ENCODE assay signal across 33 cellular contexts in genomic region chr5:131997727-131998117, GRCh38. TPM values are rescaled to one million over a fixed set of nuclear protein-coding genes. Genes with fewer than 3 reads are reported as not detected.
A peak's percentile ranks its signal among the peaks of the same experiment; 100 is the strongest.
DNase-seq lines count a peak whose midpoint lies in the region; ATAC-seq, FAIRE-seq and TF ChIP-seq lines count a peak whose summit lies in the region.
"Had no signal": no experiment of that assay in that cellular context is flagged by ENCODE, and none has a peak within 500 bp of the region (broad histone marks: within the 10 kb centered on the region; RNA-seq: fewer than 3 reads in every experiment).

No MANE protein-coding gene starts in this region.

- H3K9ac ChIP-seq in BLaER1 treated with 17β-estradiol and CSF1 and Interleukin-3, amounts not matched to agents 10 nM and 100 nM = no peak overlapping the region
- H3K9ac ChIP-seq in H1 (replicated peaks in 1 of 4; ENCODE audit: extremely low read depth in 1 of 4, low read depth in 3 of 4, low read length in 3 of 4) = no peak overlapping the region
- H3K9ac ChIP-seq in neuronal stem cell (ENCODE audit: low read depth, low read length, poor library complexity) = no peak overlapping the region

- no peak for ATAC-seq in GM18511 (IDR thresholded peaks at IDR 0.05; ENCODE audit: unreplicated experiment)
- no peak for ATAC-seq in GM21619 (IDR thresholded peaks at IDR 0.05; ENCODE audit: unreplicated experiment)
- ATAC-seq: A549, HCT116 had no signal

- H3K79me1 ChIP-seq in H1 (ENCODE audit: low read depth, low read length) (no peaks in the 10 kb centered on the region), neuronal stem cell (ENCODE audit: low read depth, low read length) (no peaks in the 10 kb centered on the region)

- H2BK15ac ChIP-seq in H1 (ENCODE audit: low read length) (no peak overlapping the region), neuronal stem cell (ENCODE audit: low read length) (peak overlapping the region; percentile 12)

- H3K27ac Mint-ChIP-seq in activated CD4-positive, alpha-beta T cell treated with anti-CD3 and anti-CD28 coated beads, Interleukin-2, amount 10 ng/mL, durations not matched to agents 7 days and 5 days = no peak overlapping the region
- H3K27ac Mint-ChIP-seq: CD14-positive monocyte had no signal

- TF ChIP-seq EP300 in H1 (IDR thresholded peaks at IDR 0.05; ENCODE audit: borderline replicate concordance in 1 of 2, low read depth in 2 of 2, low read length in 2 of 2) = no peak

- no peaks in the 10 kb centered on the region for H3K9me3 ChIP-seq in BLaER1 treated with 17β-estradiol and CSF1 and Interleukin-3, amounts not matched to agents 10 nM and 100 nM (replicated peaks in 1 of 11)
- H3K9me3 ChIP-seq in H1 (ENCODE audit: insufficient read depth in 2 of 2, low read depth in 1 of 2, low read length in 1 of 2) (no peaks in the 10 kb centered on the region), neuronal stem cell (replicated peaks in 1 of 2; ENCODE audit: control insufficient read depth in 2 of 2, insufficient read depth in 1 of 2, low read depth in 1 of 2, low read length in 2 of 2) (no peaks in the 10 kb centered on the region)
- H3K9me3 ChIP-seq: A549 had no signal

- no peak overlapping the region for H3K23ac ChIP-seq in H1 (ENCODE audit: insufficient read length)
- no peak overlapping the region for H3K23ac ChIP-seq in neuronal stem cell (ENCODE audit: low read depth, low read length, poor library complexity)

- H4K8ac ChIP-seq in H1 (ENCODE audit: extremely low read depth, insufficient read depth, low read length) (no peak overlapping the region), neuronal stem cell (ENCODE audit: low read depth, low read length) (no peak overlapping the region)

- no peaks in the 10 kb centered on the region for H3K36me3 ChIP-seq in BLaER1 treated with 17β-estradiol and CSF1 and Interleukin-3, amounts not matched to agents 10 nM and 100 nM
- H3K36me3 ChIP-seq in H1 (ENCODE audit: control insufficient read depth in 2 of 4, insufficient read depth in 4 of 4, low read length in 3 of 4) (no peaks in the 10 kb centered on the region), neuronal stem cell (replicated peaks in 1 of 2; ENCODE audit: control insufficient read depth in 2 of 2, insufficient read depth in 2 of 2, low read length in 2 of 2) (no peaks in the 10 kb centered on the region)

- 96% methylated on average over 3 of the region's 3 CpGs; no CpG with 5 or more reads in 1 of the 2 experiments for WGBS in H1 (ENCODE audit: extremely low coverage in 1 of 2, insufficient coverage in 1 of 2, insufficient read length in 1 of 2, insufficient replicate concordance in 2 of 2, low coverage in 1 of 2, low lambda C conversion rate in 2 of 2, missing lambda C conversion rate in 1 of 2), 2 experiments
- WGBS in neuronal stem cell (ENCODE audit: extremely low coverage in 2 of 2, insufficient read length in 2 of 2, insufficient replicate concordance in 1 of 2), 2 donors = no CpG with 5 or more reads among the region's 3 CpGs

- no peak for DNase-seq in H1 (ENCODE audit: low read depth in 1 of 2, low spot score in 2 of 2)
- DNase-seq in neuronal stem cell (ENCODE audit: low spot score) = no peak
- DNase-seq in SK-N-DZ (ENCODE audit: low spot score) = no peak
- DNase-seq in activated CD4-positive, alpha-beta T cell treated with anti-CD3 and anti-CD28 coated beads, Interleukin-2, amount 10 ng/mL, durations not matched to agents 7 days and 5 days = no peak
- DNase-seq: AML-193; CD8-positive, alpha-beta memory T cell; DMS 273 treated with DMSO at 0.1 percent for 48 hours; DMS79; EL; GF-D8; Karpas-422; NCI-H1105; NCI-H146; NCI-H1930; NCI-H2107; NCI-H446; NCI-H526; PC-9; SHP77; SW 1271 had no signal

- H3K18ac ChIP-seq in H1 (ENCODE audit: extremely low read depth, low read length) (no peak overlapping the region), neuronal stem cell (ENCODE audit: low read length) (no peak overlapping the region)

- no peak for TF ChIP-seq POLR2A in H1 (IDR thresholded peaks at IDR 0.05; ENCODE audit: control extremely low read depth in 1 of 2, low read depth in 2 of 2, low read length in 2 of 2)

- H2BK12ac ChIP-seq in H1 (ENCODE audit: low read depth, low read length) = no peak overlapping the region
- H2BK12ac ChIP-seq in neuronal stem cell (ENCODE audit: low read length) = no peak overlapping the region

- FAIRE-seq in H1 (lab: Jason Lieb, UNC) = no peak
- FAIRE-seq: A549, GM12891 had no signal

- CTCF ChIA-PET in H1 (lab: Charles Lee; ENCODE audit: partially characterized antibody) = interaction anchor here (1.2 to 2.4 kb wide), 4 partner anchors 8 to 67 kb away, joined by 3 to 10 read pairs (median 6); no protein-coding TSS in a partner anchor
- CTCF ChIA-PET in activated CD4-positive, alpha-beta T cell treated with anti-CD3 and anti-CD28 coated beads, Interleukin-2, amount 10 ng/mL, durations not matched to agents 7 days and 5 days (lab: Charles Lee) = interaction anchor here (1.2 to 2.6 kb wide), 3 partner anchors 10 to 408 kb away, joined by 3 to 23 read pairs (median 6); no protein-coding TSS in a partner anchor

- peaks cover 68% of the 10 kb centered on the region for H3K4me1 Mint-ChIP-seq in activated CD4-positive, alpha-beta T cell treated with anti-CD3 and anti-CD28 coated beads, Interleukin-2, amount 10 ng/mL, durations not matched to agents 7 days and 5 days

- H4K5ac ChIP-seq in H1 (ENCODE audit: insufficient read length, low read depth, low read length) = no peak overlapping the region

- H3K23me2 ChIP-seq in H1 (ENCODE audit: low read depth, low read length) = no peaks in the 10 kb centered on the region

- no peak overlapping the region for H3K4me3 ChIP-seq in BLaER1 treated with 17β-estradiol and CSF1 and Interleukin-3, amounts not matched to agents 10 nM and 100 nM
- H3K4me3 ChIP-seq in H1 (ENCODE audit: extremely low read depth in 1 of 4, insufficient read depth in 2 of 4, low read depth in 3 of 4, low read length in 4 of 4) (no peak overlapping the region), neuronal stem cell (ENCODE audit: low read length in 2 of 2) (no peak overlapping the region)
- H3K4me3 ChIP-seq: A549, PC-9 had no signal

- peak overlapping the region; percentile 57; the same call in 1 of the 2 replicates for H2AK5ac ChIP-seq in H1 (ENCODE audit: low read depth, low read length)
- H2AK5ac ChIP-seq in neuronal stem cell (ENCODE audit: low read depth, low read length) = peak overlapping the region; percentile 48

- peaks cover 33 to 87% (median 81%) of the 10 kb centered on the region in 10 experiments for H3K4me1 ChIP-seq in BLaER1 treated with 17β-estradiol and CSF1 and Interleukin-3, amounts not matched to agents 10 nM and 100 nM
- H3K4me1 ChIP-seq in H1 (replicated peaks in 1 of 4; ENCODE audit: control insufficient read depth in 3 of 4, insufficient read depth in 4 of 4, low read length in 3 of 4) (peaks cover 4 to 25% (median 20%) of the 10 kb centered on the region in 4 experiments), neuronal stem cell (ENCODE audit: control insufficient read depth in 2 of 2, insufficient read depth in 1 of 2, low read depth in 1 of 2, low read length in 2 of 2) (peaks cover 8 to 22% of the 10 kb centered on the region in 2 donors)
- H3K4me1 ChIP-seq: A549 had no signal

- H3K27me3 ChIP-seq in BLaER1 treated with 17β-estradiol and CSF1 and Interleukin-3, amounts not matched to agents 10 nM and 100 nM = no peaks in the 10 kb centered on the region
- H3K27me3 ChIP-seq in H1 (replicated peaks in 1 of 4; ENCODE audit: control insufficient read depth in 3 of 4, extremely low read depth in 1 of 4, insufficient read depth in 3 of 4, low read length in 3 of 4) = peaks cover 0 to 4% (median 0%) of the 10 kb centered on the region in 4 experiments; a peak in 1 of 7 replicates
- no peaks in the 10 kb centered on the region for H3K27me3 ChIP-seq in neuronal stem cell (ENCODE audit: control insufficient read depth in 3 of 3, insufficient read depth in 3 of 3, low read depth in 1 of 3, low read length in 3 of 3)

- H2BK5ac ChIP-seq in H1 (ENCODE audit: low read depth, low read length) = no peak overlapping the region
- no peak overlapping the region for H2BK5ac ChIP-seq in neuronal stem cell (ENCODE audit: low read length)

- no peak overlapping the region for H2BK120ac ChIP-seq in H1 (replicated peaks; ENCODE audit: low read depth, low read length)
- no peak overlapping the region for H2BK120ac ChIP-seq in neuronal stem cell (ENCODE audit: low read depth, low read length)

- peaks cover 0 to 6% (median 0%) of the 10 kb centered on the region in 11 experiments; a peak in 2 of 22 replicates for H4K20me1 ChIP-seq in BLaER1 treated with 17β-estradiol and CSF1 and Interleukin-3, amounts not matched to agents 10 nM and 100 nM
- H4K20me1 ChIP-seq in H1 (replicated peaks in 1 of 2; ENCODE audit: control insufficient read depth in 1 of 2, insufficient read depth in 2 of 2, low read length in 2 of 2) = peaks cover 0 to 2% of the 10 kb centered on the region in 2 experiments

- no peak overlapping the region for H3K56ac ChIP-seq in H1 (replicated peaks; ENCODE audit: insufficient read length, low read depth, low read length)

- no peak overlapping the region for H2AFZ ChIP-seq in H1 (ENCODE audit: low read length)
- no peak overlapping the region for H2AFZ ChIP-seq in neuronal stem cell (ENCODE audit: low read length)
- H2AFZ ChIP-seq: PC-9 had no signal

- H3K27me3 Mint-ChIP-seq in activated CD4-positive, alpha-beta T cell treated with anti-CD3 and anti-CD28 coated beads, Interleukin-2, amount 10 ng/mL, durations not matched to agents 7 days and 5 days = peaks cover 6% of the 10 kb centered on the region
- H3K27me3 Mint-ChIP-seq: CD8-positive, alpha-beta memory T cell had no signal

- no peaks in the 10 kb centered on the region for H3K79me2 ChIP-seq in H1 (ENCODE audit: control insufficient read depth in 1 of 2, insufficient read depth in 2 of 2, low read length in 2 of 2)

- H4K91ac ChIP-seq in H1 (replicated peaks; ENCODE audit: insufficient read length, low read length) (no peak overlapping the region), neuronal stem cell (ENCODE audit: low read depth, low read length, poor library complexity) (no peak overlapping the region)

- H3K4me2 ChIP-seq in BLaER1 treated with 17β-estradiol and CSF1 and Interleukin-3, amounts not matched to agents 10 nM and 100 nM = peak overlapping the region in 9 of 11 experiments; percentile 23 to 94 (median 88); a peak in 18 of 22 replicates
- H3K4me2 ChIP-seq in H1 (ENCODE audit: insufficient read depth in 1 of 2, low read depth in 2 of 2, low read length in 2 of 2) (no peak overlapping the region), neuronal stem cell (ENCODE audit: insufficient read depth, low read length, poor library complexity, severe bottlenecking) (no peak overlapping the region)
- H3K4me2 ChIP-seq: A549, PC-9 had no signal

- H3K14ac ChIP-seq in H1 (ENCODE audit: insufficient read length) (no peak overlapping the region), neuronal stem cell (ENCODE audit: low read length) (no peak overlapping the region)

- H3K4me3 Mint-ChIP-seq in activated CD4-positive, alpha-beta T cell treated with anti-CD3 and anti-CD28 coated beads, Interleukin-2, amount 10 ng/mL, durations not matched to agents 7 days and 5 days = no peak overlapping the region
- H3K4me3 Mint-ChIP-seq: CD8-positive, alpha-beta memory T cell had no signal

- H3K4ac ChIP-seq in H1 (replicated peaks; ENCODE audit: insufficient read length, low read depth, low read length) (no peak overlapping the region), neuronal stem cell (ENCODE audit: low read length) (no peak overlapping the region)

- H3K36me3 Mint-ChIP-seq in activated CD4-positive, alpha-beta T cell treated with anti-CD3 and anti-CD28 coated beads, Interleukin-2, amount 10 ng/mL, durations not matched to agents 7 days and 5 days (ENCODE audit: low read depth) = no peaks in the 10 kb centered on the region
- H3K36me3 Mint-ChIP-seq: CD14-positive monocyte had no signal

- no peaks in the 10 kb centered on the region for H3K9me3 Mint-ChIP-seq in activated CD4-positive, alpha-beta T cell treated with anti-CD3 and anti-CD28 coated beads, Interleukin-2, amount 10 ng/mL, durations not matched to agents 7 days and 5 days
- H3K9me3 Mint-ChIP-seq: CD14-positive monocyte; CD8-positive, alpha-beta memory T cell had no signal

- TF ChIP-seq CTCF in VCaP (conservative IDR thresholded peaks at IDR 0.05) = no peak
- no peak for TF ChIP-seq CTCF in H1 (IDR thresholded peaks at IDR 0.05; ENCODE audit: control extremely low read depth in 1 of 3, insufficient read depth in 1 of 3, low read depth in 1 of 3, low read length in 3 of 3)

- TF ChIP-seq RAD21 in H1 (IDR thresholded peaks at IDR 0.05 in 1 of 2, conservative IDR thresholded peaks at IDR 0.05 in 1 of 2; ENCODE audit: low read depth in 2 of 2, low read length in 2 of 2) = no peak

- H2BK20ac ChIP-seq in H1 (ENCODE audit: low read length) = no peak overlapping the region

- POLR2A ChIA-PET in H1 (lab: Charles Lee; ENCODE audit: partially characterized antibody) = no interaction called here
- POLR2A ChIA-PET in activated CD4-positive, alpha-beta T cell treated with anti-CD3 and anti-CD28 coated beads, Interleukin-2, amount 10 ng/mL, durations not matched to agents 7 days and 5 days (lab: Charles Lee) = no interaction called here

- H3K27ac ChIP-seq in BLaER1 treated with 17β-estradiol and CSF1 and Interleukin-3, amounts not matched to agents 10 nM and 100 nM = peak overlapping the region in 3 of 11 experiments; percentile 29 to 80 (median 74); a peak in 3 of 22 replicates
- H3K27ac ChIP-seq in VCaP (peak overlapping the region; percentile 70; the same call in 1 of the 2 replicates), H1 (ENCODE audit: low read depth, low read length) (no peak overlapping the region), neuronal stem cell (replicated peaks; ENCODE audit: low read length) (no peak overlapping the region)
- H3K27ac ChIP-seq: A549, HL-60, PC-9 had no signal

RNA-seq across cellular contexts. Expression of gene ACSL6, which starts 13.7 kb away (rescaled TPM):
- total RNA-seq in H1 (2021; fragmentation: NEBNext Ultra II Directional; extraction: Animal tissue kit (Norgen Biotek cat#: 25700)) = 2.4 and 3.8 TPM in 2 replicates
- 2.3 and 3.4 TPM in 2 replicates for polyA plus RNA-seq in H1 (2011; rRNA removed)
- 1.8 TPM for polyA plus RNA-seq in H1 (2011; cell fraction: cytosol; rRNA removed)
- polyA plus RNA-seq in H1 (2011; cell fraction: nucleus; rRNA removed) = 11.2 TPM
- polyA plus RNA-seq in H1 (2012, experiment 1 of 2) = 2.1 to 4.6 TPM (median 2.9 TPM) in 4 replicates
- 0.52 TPM for polyA plus RNA-seq in H1 (2012, experiment 2 of 2)
- polyA plus RNA-seq in H1 (2013, experiment 1 of 2) = 2.4 TPM
- 2.1 TPM for polyA plus RNA-seq in H1 (2013, experiment 2 of 2)
- 3.9 and 9.3 TPM in 2 replicates for polyA minus RNA-seq in H1 (2011; rRNA and poly(A)+ RNA removed)
- not detected for polyA minus RNA-seq in H1 (2011; cell fraction: cytosol; rRNA and poly(A)+ RNA removed)
- polyA minus RNA-seq in H1 (2011; cell fraction: nucleus; rRNA and poly(A)+ RNA removed) = 4.6 TPM
- polyA plus RNA-seq in neuronal stem cell (2013, experiment 1 of 2) = 0.04 TPM
- 0.07 TPM for polyA plus RNA-seq in neuronal stem cell (2013, experiment 2 of 2)
- polyA plus RNA-seq in SK-N-DZ (2014; cell fraction: cytosol; rRNA removed) = 0.28 and 0.47 TPM in 2 replicates
- polyA plus RNA-seq in SK-N-DZ (2014; cell fraction: nucleus; rRNA removed) = 0.83 and 1.0 TPM in 2 replicates
- total RNA-seq in activated CD4-positive, alpha-beta T cell treated with anti-CD3 and anti-CD28 coated beads, Interleukin-2, amount 10 ng/mL, durations not matched to agents 7 days and 5 days = 10 to 100 TPM; 26.5 to 38.8 TPM
- total RNA-seq: M059J, PC-9, RPMI7951 had no signal

RNA-seq across cellular contexts. Expression of gene MEIKIN, which starts 52.3 kb away (rescaled TPM):
- not detected in 2 replicates for total RNA-seq in H1 (2021; fragmentation: NEBNext Ultra II Directional; extraction: Animal tissue kit (Norgen Biotek cat#: 25700))
- polyA plus RNA-seq in H1 (2011; rRNA removed) = not detected in 2 replicates
- polyA plus RNA-seq in H1 (2011; cell fraction: cytosol; rRNA removed) = not detected
- not detected for polyA plus RNA-seq in H1 (2011; cell fraction: nucleus; rRNA removed)
- polyA plus RNA-seq in H1 (2012, experiment 1 of 2) = not detected in 4 replicates
- polyA plus RNA-seq in H1 (2012, experiment 2 of 2) = not detected
- not detected for polyA plus RNA-seq in H1 (2013, experiment 1 of 2)
- 0.24 TPM for polyA plus RNA-seq in H1 (2013, experiment 2 of 2)
- not detected in 2 replicates for polyA minus RNA-seq in H1 (2011; rRNA and poly(A)+ RNA removed)
- polyA minus RNA-seq in H1 (2011; cell fraction: cytosol; rRNA and poly(A)+ RNA removed) = not detected
- not detected for polyA minus RNA-seq in H1 (2011; cell fraction: nucleus; rRNA and poly(A)+ RNA removed)
- not detected for polyA plus RNA-seq in neuronal stem cell (2013, experiment 1 of 2)
- polyA plus RNA-seq in neuronal stem cell (2013, experiment 2 of 2) = not detected
- polyA plus RNA-seq in SK-N-DZ (2014; cell fraction: cytosol; rRNA removed) = not detected in 2 replicates
- not detected in 2 replicates for polyA plus RNA-seq in SK-N-DZ (2014; cell fraction: nucleus; rRNA removed)
- not detected for total RNA-seq in activated CD4-positive, alpha-beta T cell treated with anti-CD3 and anti-CD28 coated beads, Interleukin-2, amount 10 ng/mL, durations not matched to agents 7 days and 5 days
- total RNA-seq: H4, M059J, PC-9, RPMI7951, SK-MEL-5 had no signal
- polyA plus RNA-seq: A549 had no signal

Comparison
In these comparisons a context has a peak if more than half of its experiments do, and no peak if none do; other contexts are left out.
1. H3K4me2 ChIP-seq: peak in BLaER1 treated with 17β-estradiol and CSF1 and Interleukin-3, amounts not matched to agents 10 nM and 100 nM (9 of 11); none in H1 (0 of 2) and neuronal stem cell (single experiment).